8 cellular contexts compared by ENCODE assay signal in genomic region chr7:29091121-29091601, GRCh38. TPM values are rescaled to one million over a fixed set of nuclear protein-coding genes. Genes with fewer than 3 reads are reported as not detected.
DNase-seq lines count a peak whose midpoint lies in the region; ATAC-seq and TF ChIP-seq lines count a peak whose summit lies in the region.

No MANE protein-coding gene starts in this region.

- H3K27me3 ChIP-seq in ACC112 (ENCODE audit: insufficient read depth, low read length) (no peaks in the 10 kb centered on the region), SJCRH30 (no peaks in the 10 kb centered on the region), right atrium auricular region (no peaks in the 10 kb centered on the region), thoracic aorta (replicated peaks; ENCODE audit: insufficient read depth) (no peaks in the 10 kb centered on the region)

- H3K9me3 ChIP-seq in SJCRH30 (replicated peaks) (no peaks in the 10 kb centered on the region), right atrium auricular region (no peaks in the 10 kb centered on the region), thoracic aorta (no peaks in the 10 kb centered on the region)

- H3K4me1 ChIP-seq in ACC112 (ENCODE audit: control insufficient read depth, insufficient read depth, low read length, unreplicated experiment) (peaks cover 8% of the 10 kb centered on the region), SJCRH30 (peaks cover 20% of the 10 kb centered on the region; the same call in 1 of the 2 replicates), right atrium auricular region (peaks cover 0 to 18% of the 10 kb centered on the region in 2 donors), thoracic aorta (ENCODE audit: control insufficient read depth in 1 of 2, low read depth in 2 of 2) (peaks cover 7 to 16% of the 10 kb centered on the region in 2 donors)

- H3K79me2 ChIP-seq in ACC112 (ENCODE audit: control insufficient read depth, insufficient read depth, low read length, unreplicated experiment): no peaks in the 10 kb centered on the region

- H3K4me3 ChIP-seq in ACC112 (ENCODE audit: low read depth, low read length): peak overlapping the region; percentile 54
- H3K4me3 ChIP-seq in SJCRH30: peak overlapping the region; percentile 34
- H3K4me3 ChIP-seq in right atrium auricular region: peak overlapping the region; percentile 20 to 40
- peak overlapping the region; percentile 69 for H3K4me3 ChIP-seq in thoracic aorta

- TF ChIP-seq CTCF in right atrium auricular region (IDR thresholded peaks at IDR 0.05) (no peak), thoracic aorta (IDR thresholded peaks at IDR 0.05) (no peak)

- peak; percentile 40 to 75 for DNase-seq in SJCRH30
- DNase-seq in right atrium auricular region (ENCODE audit: low spot score): no peak
- no peak for DNase-seq in thoracic aorta (ENCODE audit: low spot score)
- DNase-seq in germinal center (ENCODE audit: low spot score): no peak
- DNase-seq in NOMO-1 treated with DMSO at 0.1 percent for 48 hours (lab: John Stamatoyannopoulos, UW; ENCODE audit: unreplicated experiment): no peak

- H3K36me3 ChIP-seq in ACC112 (ENCODE audit: insufficient read depth, low read length) (no peaks in the 10 kb centered on the region), SJCRH30 (no peaks in the 10 kb centered on the region), right atrium auricular region (no peaks in the 10 kb centered on the region), thoracic aorta (no peaks in the 10 kb centered on the region)

- ATAC-seq in GM19023 (IDR thresholded peaks at IDR 0.05; ENCODE audit: unreplicated experiment) (peak; percentile 34), thoracic aorta (ENCODE audit: insufficient number of reproducible peaks, low FRiP score, low read depth) (no peak)
- no peak for ATAC-seq in activated CD4-positive, CD25-positive, alpha-beta regulatory T cell treated with anti-CD3 and anti-CD28 coated beads, Interleukin-2, amount 50 U/mL, for 24 hours

- peak overlapping the region; percentile 74 for H2AFZ ChIP-seq in ACC112 (ENCODE audit: low read length, unreplicated experiment)

- no peak overlapping the region for H3K27ac ChIP-seq in ACC112 (ENCODE audit: low read depth, low read length)
- peak overlapping the region; percentile 3; the same call in 1 of the 2 replicates for H3K27ac ChIP-seq in SJCRH30
- peak overlapping the region; percentile 34 to 73 for H3K27ac ChIP-seq in right atrium auricular region
- peak overlapping the region in 1 of 2 donors; percentile 29 for H3K27ac ChIP-seq in thoracic aorta

RNA-seq across cellular contexts. Expression of gene CPVL, which starts 55.2 kb away (rescaled TPM):
- 7.1 and 8.3 TPM in 2 replicates for total RNA-seq in SJCRH30 (2014; rRNA removed; shearing (Covaris generic))
- 10 to 100 TPM in 1 of 2 donors, 1 to 10 TPM in 1; 2.7 to 11.8 TPM for total RNA-seq in right atrium auricular region
- 10 to 100 TPM; 21.0 to 22.9 TPM for total RNA-seq in thoracic aorta

Comparison
In these comparisons a context has a peak if more than half of its experiments do, and no peak if none do; other contexts are left out.
1. DNase-seq: peak in SJCRH30 (2 of 2); none in right atrium auricular region (single experiment), thoracic aorta (single experiment), germinal center (single experiment) and NOMO-1 treated with DMSO at 0.1 percent for 48 hours (single experiment).
2. Peak in every context shown above with its lines, with median percentiles within 50 percentile points of each other: H3K4me3 ChIP-seq.